Comparison of ENCODE assay signal across 1 cellular context in the genomic region with DNA sequence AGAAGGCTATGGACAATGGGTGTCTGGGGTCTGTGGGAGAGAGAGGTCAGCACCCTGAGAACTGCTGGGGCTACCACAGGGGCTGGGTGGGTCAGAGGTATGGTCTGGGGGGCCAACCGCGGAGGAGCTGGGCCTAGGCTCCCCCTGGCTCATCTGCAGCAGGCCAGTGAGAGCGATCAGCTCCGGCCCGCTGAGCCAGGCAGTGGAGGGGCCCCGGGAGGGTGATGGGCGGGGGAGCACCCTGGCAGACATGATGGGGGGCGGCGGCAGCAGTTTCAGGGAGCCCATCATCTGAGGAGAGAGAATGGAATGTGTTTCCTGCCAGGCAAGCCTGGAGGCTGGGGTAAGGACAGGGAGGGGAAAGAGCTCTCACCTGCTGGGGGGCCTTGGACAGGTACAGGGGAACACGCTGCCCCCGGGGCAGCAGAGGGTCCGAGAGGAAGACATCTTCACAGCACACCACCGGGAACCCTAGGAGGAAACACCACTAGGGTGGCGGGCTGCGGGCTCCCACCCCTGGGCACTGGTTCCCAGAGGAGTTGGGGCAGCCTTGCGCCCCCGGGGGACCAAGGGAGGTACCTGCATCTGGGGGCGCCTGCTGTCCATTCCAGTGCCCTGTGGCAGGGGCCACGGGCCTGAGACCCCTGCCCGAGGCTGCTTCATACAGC.
TF ChIP-seq lines count a peak whose summit lies in the region.

No MANE protein-coding gene starts in this region.

TF ChIP-seq in GM23338, 12 proteins besides CTCF, POLR2A, EP300 and RAD21:
- no peak for TF ChIP-seq ZNF462 (CRISPR knock-in tag; IDR thresholded peaks at IDR 0.05)
- TF ChIP-seq STAT1 (IDR thresholded peaks at IDR 0.05; ENCODE audit: unreplicated experiment): no peak
- TF ChIP-seq JUNB (IDR thresholded peaks at IDR 0.05; ENCODE audit: unreplicated experiment): no peak
- TF ChIP-seq EZH2phosphoT487 (IDR thresholded peaks at IDR 0.05; ENCODE audit: unreplicated experiment): no peak
- TF ChIP-seq CREB1 (CRISPR knock-in tag; IDR thresholded peaks at IDR 0.05; ENCODE audit: low read depth): no peak
- TF ChIP-seq REST (IDR thresholded peaks at IDR 0.05; ENCODE audit: unreplicated experiment): no peak
- TF ChIP-seq NANOG (IDR thresholded peaks at IDR 0.05; ENCODE audit: borderline replicate concordance): no peak
- TF ChIP-seq ETS1 (IDR thresholded peaks at IDR 0.05): no peak
- no peak for TF ChIP-seq ZNF114 (CRISPR knock-in tag; IDR thresholded peaks at IDR 0.05)
- TF ChIP-seq POLR2AphosphoS5 (IDR thresholded peaks at IDR 0.05; ENCODE audit: low read depth): no peak
- no peak for TF ChIP-seq EZH2 (IDR thresholded peaks at IDR 0.05; ENCODE audit: low read depth, unreplicated experiment)
- no peak for TF ChIP-seq ZNF331 (CRISPR knock-in tag; IDR thresholded peaks at IDR 0.05; ENCODE audit: low read depth)
